Comparison of ENCODE assay signal across 8 cellular contexts in genomic region chr15:62482715-62483429, GRCh38.
DNase-seq lines count a peak whose midpoint lies in the region; ATAC-seq and TF ChIP-seq lines count a peak whose summit lies in the region.

No MANE protein-coding gene starts in this region.

- 51% methylated on average over 5 of the region's 5 CpGs for WGBS in right cardiac atrium

- peaks cover 13% of the 10 kb centered on the region for H3K4me1 ChIP-seq in right cardiac atrium (ENCODE audit: control insufficient read depth, insufficient read depth, low read length)

- no peaks in the 10 kb centered on the region for H3K9me3 ChIP-seq in right cardiac atrium (ENCODE audit: control insufficient read depth, low read length)

- H3K27me3 ChIP-seq in right cardiac atrium (ENCODE audit: control insufficient read depth, insufficient read depth) = no peaks in the 10 kb centered on the region

- peak; percentile 21 to 26 for DNase-seq in activated T-cell treated with anti-CD3 and anti-CD28 coated beads, Interleukin-2, amount 50 U/mL, for 48 hours
- no peak for DNase-seq in activated T-cell treated with anti-CD3 and anti-CD28 coated beads, Interleukin-2, amount 50 U/mL, for 1 hour
- DNase-seq in right cardiac atrium (no peak), pons (ENCODE audit: low spot score) (no peak), COLO829 (ENCODE audit: low spot score) (no peak), midbrain (lab: John Stamatoyannopoulos, UW) (no peak)

- no peak overlapping the region for H3K27ac ChIP-seq in right cardiac atrium (ENCODE audit: low read length)

- intact Hi-C loops in right cardiac atrium (cut with DNase I) = no loop called here

- ATAC-seq in HG02981 (IDR thresholded peaks at IDR 0.05; ENCODE audit: unreplicated experiment) (peak; percentile 86), SK-N-SH treated with all-trans-retinoic acid at 6 μM for 48 hours (peak; percentile 91), right cardiac atrium (peak; percentile 29)

- H3K4me3 ChIP-seq in right cardiac atrium (ENCODE audit: low read length) = no peak overlapping the region

TF ChIP-seq in SK-N-SH treated with all-trans-retinoic acid at 6 μM for 48 hours, 23 proteins besides CTCF, POLR2A, EP300 and RAD21:
- peak; percentile 40; the same call in 1 of the 2 replicates for TF ChIP-seq ZNF70 (CRISPR knock-in tag; IDR thresholded peaks at IDR 0.05)
- no peak for TF ChIP-seq ZFP30 (CRISPR knock-in tag; IDR thresholded peaks at IDR 0.05)

Comparison
In these comparisons a context has a peak if more than half of its experiments do, and no peak if none do; other contexts are left out.
1. DNase-seq: peak in activated T-cell treated with anti-CD3 and anti-CD28 coated beads, Interleukin-2, amount 50 U/mL, for 48 hours (2 of 2); none in activated T-cell treated with anti-CD3 and anti-CD28 coated beads, Interleukin-2, amount 50 U/mL, for 1 hour (single experiment), right cardiac atrium (0 of 3), pons (single experiment), COLO829 (single experiment) and midbrain (single experiment).
2. ATAC-seq: peak in every context shown above with its lines; median percentile 91 in SK-N-SH treated with all-trans-retinoic acid at 6 μM for 48 hours; 86 in HG02981; 29 in right cardiac atrium.